ENCODE assay signal across 18 cellular contexts in the genomic region with DNA sequence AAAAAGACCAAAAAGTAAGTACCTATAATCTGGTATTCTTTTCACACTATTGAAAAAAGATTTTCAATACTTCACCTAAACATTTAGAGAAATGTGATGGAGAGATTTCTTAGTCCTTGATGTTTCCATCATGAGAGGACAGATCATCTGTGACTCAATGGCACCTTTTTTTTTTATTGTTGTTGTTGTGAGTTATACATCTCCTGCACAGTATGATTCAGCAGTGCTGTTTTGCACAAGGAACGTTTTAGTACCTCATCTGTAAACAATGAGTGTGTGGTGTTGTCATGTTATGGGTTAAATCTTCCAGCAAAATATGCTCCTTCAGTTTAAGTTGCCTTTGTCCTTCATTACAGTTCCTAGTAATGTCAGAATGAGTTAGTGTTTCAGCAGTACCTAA. TPM values are rescaled to one million over a fixed set of nuclear protein-coding genes. Genes with fewer than 3 reads are reported as not detected.
DNase-seq lines count a peak whose midpoint lies in the region; ATAC-seq, FAIRE-seq and TF ChIP-seq lines count a peak whose summit lies in the region.
"Had no signal": no experiment of that assay in that cellular context is flagged by ENCODE, and none has a peak within 500 bp of the region (broad histone marks: within the 10 kb centered on the region; RNA-seq: fewer than 3 reads in every experiment).

No MANE protein-coding gene starts in this region.

- H3K79me2 ChIP-seq in Karpas-422 (ENCODE audit: low read length) (peaks cover 56% of the 10 kb centered on the region), K562 (ENCODE audit: control insufficient read depth, insufficient read depth, low read length) (peaks cover 54% of the 10 kb centered on the region)

- no peaks in the 10 kb centered on the region for H3K9me1 ChIP-seq in K562 (ENCODE audit: control insufficient read depth, insufficient read depth, low read length)

- peak overlapping the region; percentile 27; the same call in 1 of the 2 replicates for H3K27ac ChIP-seq in Karpas-422 (ENCODE audit: low read length)
- H3K27ac ChIP-seq in K562 (ENCODE audit: extremely low read depth, low read depth, low read length): no peak overlapping the region
- H3K27ac ChIP-seq in mesenchymal stem cell (ENCODE audit: low read length, poor library complexity, severe bottlenecking): no peak overlapping the region
- H3K27ac ChIP-seq: left lung, testis, WERI-Rb-1 had no signal

- no peak for TF ChIP-seq EP300 in K562 (IDR thresholded peaks at IDR 0.05; ENCODE audit: low read length)

- no peak overlapping the region for H2BK15ac ChIP-seq in mesenchymal stem cell (ENCODE audit: low read depth, poor library complexity, severe bottlenecking)

- TF ChIP-seq CTCF in K562 (IDR thresholded peaks at IDR 0.05 in 2 of 3, conservative IDR thresholded peaks at IDR 0.05 in 1 of 3; ENCODE audit: insufficient read depth in 2 of 3, low read depth in 1 of 3, low read length in 3 of 3): no peak

- no peak for ATAC-seq in K562
- ATAC-seq: activated CD8-positive, alpha-beta T cell treated with anti-CD3 and anti-CD28 coated beads for 36 hours; esophagus mucosa; GM23338; left lung had no signal

- no peak overlapping the region for H3K14ac ChIP-seq in mesenchymal stem cell (ENCODE audit: low read length in 2 of 2)

- CTCF ChIA-PET in K562 (lab: Yijun Ruan, JAX; ENCODE audit: low intra/inter-chr PET ratio): no interaction called here

- H2BK12ac ChIP-seq in mesenchymal stem cell (ENCODE audit: low read length in 2 of 2): no peak overlapping the region

- BruUV-seq in K562 (replicated peaks; lab: Mats Ljungman, UMichigan): no TSS peak

- H3K4ac ChIP-seq in mesenchymal stem cell (ENCODE audit: low read depth in 1 of 2, low read length in 2 of 2): no peak overlapping the region

- H3K9ac ChIP-seq in Karpas-422 (ENCODE audit: low read length) (0 out of 2 replicates have a peak overlapping the region, but pooled peaks have one; percentile 7), K562 (ENCODE audit: insufficient read depth in 1 of 2, low read depth in 2 of 2, low read length in 2 of 2) (0 out of 4 replicates have a peak overlapping the region, but pooled peaks of 1 of the 2 experiments have one; percentile 4), mesenchymal stem cell (ENCODE audit: low read length) (peak overlapping the region; percentile 31)

- H3K4me3 ChIP-seq in Karpas-422 (ENCODE audit: low read length) (peak overlapping the region; percentile 81; the same call in 1 of the 2 replicates), K562 (no peak overlapping the region), mesenchymal stem cell (ENCODE audit: insufficient read depth in 1 of 2, low read depth in 1 of 2, low read length in 2 of 2) (no peak overlapping the region)
- H3K4me3 ChIP-seq: GM23338, left lung, testis had no signal

- H4K91ac ChIP-seq in mesenchymal stem cell (ENCODE audit: low read length): no peak overlapping the region

- intact Hi-C loops in K562 (cut with micrococcal nuclease): loop anchor here (5.0 kb wide), 1 partner anchor 66 kb away; no protein-coding TSS in a partner anchor

- peaks cover 4% of the 10 kb centered on the region; the same call in 1 of the 2 replicates for H3K36me3 ChIP-seq in Karpas-422 (ENCODE audit: insufficient read depth, low read length)
- peaks cover 14% of the 10 kb centered on the region for H3K36me3 ChIP-seq in K562 (ENCODE audit: control insufficient read depth, insufficient read depth, low read length)
- peaks cover 0 to 8% of the 10 kb centered on the region in 2 experiments for H3K36me3 ChIP-seq in mesenchymal stem cell (ENCODE audit: control insufficient read depth in 1 of 2, insufficient read depth in 2 of 2, low read depth in 1 of 2, low read length in 2 of 2)
- H3K36me3 ChIP-seq: left lung had no signal

- POLR2A ChIA-PET in K562 (lab: Yijun Ruan, JAX): interaction anchor here (1.7 kb wide), 1 partner anchor 8 kb away, joined by 7 read pairs; no protein-coding TSS in a partner anchor

- WGBS in K562 (ENCODE audit: insufficient coverage, low coverage, missing lambda C conversion rate): 3% methylated on average over 1 of the region's 1 CpG
- WGBS in mesenchymal stem cell: 0% methylated on average over 1 of the region's 1 CpG

- H2AFZ ChIP-seq in Karpas-422 (ENCODE audit: low read length): no peak overlapping the region
- peak overlapping the region; percentile 21; the same call in 1 of the 2 replicates for H2AFZ ChIP-seq in K562 (ENCODE audit: low read depth, low read length)
- H2AFZ ChIP-seq in mesenchymal stem cell (ENCODE audit: low read depth, low read length): no peak overlapping the region
- H2AFZ ChIP-seq: GM23338 had no signal

- peaks cover 3% of the 10 kb centered on the region for H3K79me1 ChIP-seq in mesenchymal stem cell (replicated peaks; ENCODE audit: low read length, poor library complexity, severe bottlenecking)

- no peak overlapping the region for H2BK120ac ChIP-seq in mesenchymal stem cell (ENCODE audit: low read depth, low read length)

- in situ Hi-C loops in K562 (cut with MboI): no loop called here

- no peak for TF ChIP-seq POLR2A in K562 (conservative IDR thresholded peaks at IDR 0.05)

- H4K20me1 ChIP-seq in Karpas-422 (ENCODE audit: insufficient read depth, low read depth, low read length) (no peaks in the 10 kb centered on the region), K562 (replicated peaks; ENCODE audit: control insufficient read depth, insufficient read depth, low read length) (no peaks in the 10 kb centered on the region)

- no peak overlapping the region for H2BK5ac ChIP-seq in mesenchymal stem cell (ENCODE audit: low read depth, low read length, poor library complexity, severe bottlenecking)

- DNase-seq in EH (ENCODE audit: low read depth) (peak; percentile 24), Karpas-422 (peak; percentile 6), K562 (ENCODE audit: extremely low read depth in 1 of 4, low spot score in 3 of 4) (no peak), mesenchymal stem cell (peak; percentile 66), COLO668 (lab: John Stamatoyannopoulos, UW; ENCODE audit: unreplicated experiment) (no peak), amygdala (lab: John Stamatoyannopoulos, UW) (no peak), NCI-H1417 treated with DMSO at 0.1 percent for 48 hours (lab: John Stamatoyannopoulos, UW) (no peak)
- DNase-seq: activated CD8-positive, alpha-beta T cell treated with anti-CD3 and anti-CD28 coated beads for 36 hours; activated T-cell treated with anti-CD3 and anti-CD28 coated beads, Interleukin-2, amount 50 U/mL, for 48 hours; Caco-2; left lung; NCI-H1417; SHP77 treated with DMSO at 0.1 percent for 48 hours; stimulated activated CD4-positive, alpha-beta T cell treated with anti-CD3 and anti-CD28 coated beads, Interleukin-15, amount 100 ng/mL, for 24 hours; testis; WERI-Rb-1 had no signal

- H3K9me2 ChIP-seq in Karpas-422 (replicated peaks; ENCODE audit: insufficient read depth, low read length): no peaks in the 10 kb centered on the region

- no peak for FAIRE-seq in K562 (lab: Jason Lieb, UNC)

- H3K4me2 ChIP-seq in Karpas-422 (ENCODE audit: low read depth, low read length, poor library complexity, severe bottlenecking) (peak overlapping the region; percentile 85), K562 (ENCODE audit: insufficient read depth, low read length) (no peak overlapping the region; the same call in 1 of the 2 replicates), mesenchymal stem cell (ENCODE audit: low read length, poor library complexity, severe bottlenecking) (no peak overlapping the region)
- H3K4me2 ChIP-seq: GM23338 had no signal

- H3K4me1 ChIP-seq in Karpas-422 (ENCODE audit: low read length): peaks cover 44% of the 10 kb centered on the region
- H3K4me1 ChIP-seq in K562 (replicated peaks in 1 of 2; ENCODE audit: control insufficient read depth in 2 of 2, insufficient read depth in 2 of 2, low read length in 2 of 2): peaks cover 3 to 24% of the 10 kb centered on the region in 2 experiments; a peak in 3 of 5 replicates
- peaks cover 1% of the 10 kb centered on the region for H3K4me1 ChIP-seq in mesenchymal stem cell (ENCODE audit: control insufficient read depth, insufficient read depth, low read depth, low read length)
- H3K4me1 ChIP-seq: Caco-2, testis had no signal

- no peaks in the 10 kb centered on the region for H3K27me3 ChIP-seq in Karpas-422 (ENCODE audit: low read length)
- no peaks in the 10 kb centered on the region for H3K27me3 ChIP-seq in K562 (ENCODE audit: control insufficient read depth in 2 of 2, insufficient read depth in 2 of 2, low read length in 2 of 2)
- no peaks in the 10 kb centered on the region for H3K27me3 ChIP-seq in mesenchymal stem cell (ENCODE audit: control insufficient read depth in 1 of 2, insufficient read depth in 1 of 2, low read length in 2 of 2)
- H3K27me3 ChIP-seq: left lung, testis had no signal

- H3K23ac ChIP-seq in mesenchymal stem cell (ENCODE audit: low read length in 2 of 2): no peak overlapping the region

- H2AK5ac ChIP-seq in mesenchymal stem cell (ENCODE audit: low read length, severe bottlenecking): no peak overlapping the region

- H3K18ac ChIP-seq in mesenchymal stem cell (ENCODE audit: low read depth in 1 of 2, low read length in 2 of 2): no peak overlapping the region

- H3K9me3 ChIP-seq in Karpas-422 (ENCODE audit: low read length): no peaks in the 10 kb centered on the region
- H3K9me3 ChIP-seq in K562 (replicated peaks; ENCODE audit: control insufficient read depth, insufficient read depth, low read depth, low read length): no peaks in the 10 kb centered on the region
- no peaks in the 10 kb centered on the region for H3K9me3 ChIP-seq in mesenchymal stem cell (ENCODE audit: control insufficient read depth, low read length)
- H3K9me3 ChIP-seq: Caco-2, left lung, testis had no signal

- no peak for TF ChIP-seq RAD21 in K562 (CRISPR knock-in tag; conservative IDR thresholded peaks at IDR 0.05 in 1 of 2, IDR thresholded peaks at IDR 0.05 in 1 of 2)

- no peak overlapping the region for H4K8ac ChIP-seq in mesenchymal stem cell (ENCODE audit: low read length)

RNA-seq across cellular contexts. Expression of gene KIAA1328, which starts 2.2 kb away (rescaled TPM):
- 14.0 and 15.5 TPM in 2 replicates for total RNA-seq in Karpas-422 (2014; rRNA removed; shearing (Covaris generic); ENCODE audit: low replicate concordance)
- 18.1 and 63.0 TPM in 2 replicates for total RNA-seq in K562 (2011; cell fraction: chromatin; rRNA removed; ENCODE audit: low replicate concordance)
- 10.5 and 17.4 TPM in 2 replicates for total RNA-seq in K562 (2011; cell fraction: nucleolus; rRNA removed)
- 28.2 and 36.1 TPM in 2 replicates for total RNA-seq in K562 (2011; cell fraction: nucleoplasm; rRNA removed)
- total RNA-seq in K562 (2014; rRNA removed) (6.2 and 8.0 TPM in 2 replicates), K562 (2014; rRNA removed; fragmentation: Illumina TruSeq; extraction: Trizol) (8.6 and 10.1 TPM in 2 replicates), K562 (2015; rRNA removed; fragmentation: Illumina TruSeq; extraction: Trizol) (8.3 and 9.5 TPM in 2 replicates), K562 (2021) (6.0 and 7.8 TPM in 2 replicates)
- polyA plus RNA-seq in K562 (2011; rRNA removed) (8.2 and 9.8 TPM in 2 replicates), K562 (2014; fragmentation: Illumina TruSeq; extraction: Trizol) (5.9 and 7.4 TPM in 2 replicates), K562 (2014; fragmentation: Nextera tagmentation; extraction: Ambion mirVana) (1 to 10 TPM; 4.8 to 5.1 TPM), K562 (2014; rRNA removed) (4.0 and 6.9 TPM in 2 replicates)
- 1.9 and 4.9 TPM in 2 replicates for polyA plus RNA-seq in K562 (2011; cell fraction: cytosol; rRNA removed)
- 14.4 and 20.9 TPM in 2 replicates for polyA plus RNA-seq in K562 (2011; cell fraction: nucleus; rRNA removed)
- polyA plus RNA-seq in K562 (2012): 3.7 and 3.9 TPM in 2 replicates
- polyA minus RNA-seq in K562 (2011; rRNA and poly(A)+ RNA removed): 14.2 and 24.1 TPM in 2 replicates
- 3.5 and 4.0 TPM in 2 replicates for polyA minus RNA-seq in K562 (2011; cell fraction: cytosol; rRNA and poly(A)+ RNA removed)
- polyA minus RNA-seq in K562 (2011; cell fraction: nucleus; rRNA and poly(A)+ RNA removed): 13.6 and 29.0 TPM in 2 replicates
- polyA plus RNA-seq in mesenchymal stem cell (2013, experiment 1 of 2): 2.7 TPM
- polyA plus RNA-seq in mesenchymal stem cell (2013, experiment 2 of 2): 2.7 TPM

RNA-seq across cellular contexts. Expression of gene TPGS2, which starts 2.3 kb away (rescaled TPM):
- 116 and 160 TPM in 2 replicates for total RNA-seq in Karpas-422 (2014; rRNA removed; shearing (Covaris generic); ENCODE audit: low replicate concordance)
- 109 and 142 TPM in 2 replicates for total RNA-seq in K562 (2011; cell fraction: chromatin; rRNA removed; ENCODE audit: low replicate concordance)
- 95.9 and 115 TPM in 2 replicates for total RNA-seq in K562 (2011; cell fraction: nucleolus; rRNA removed)
- 155 and 218 TPM in 2 replicates for total RNA-seq in K562 (2011; cell fraction: nucleoplasm; rRNA removed)
- total RNA-seq in K562 (2014; rRNA removed) (108 and 111 TPM in 2 replicates), K562 (2014; rRNA removed; fragmentation: Illumina TruSeq; extraction: Trizol) (116 and 125 TPM in 2 replicates), K562 (2015; rRNA removed; fragmentation: Illumina TruSeq; extraction: Trizol) (132 and 136 TPM in 2 replicates), K562 (2021) (148 and 152 TPM in 2 replicates)
- polyA plus RNA-seq in K562 (2011; rRNA removed) (449 and 498 TPM in 2 replicates), K562 (2014; fragmentation: Illumina TruSeq; extraction: Trizol) (229 and 274 TPM in 2 replicates), K562 (2014; fragmentation: Nextera tagmentation; extraction: Ambion mirVana) (100 to 1,000 TPM in 1 of 2 experiments, 10 to 100 TPM in 1; 94.2 to 113 TPM), K562 (2014; rRNA removed) (134 and 182 TPM in 2 replicates)
- 444 and 495 TPM in 2 replicates for polyA plus RNA-seq in K562 (2011; cell fraction: cytosol; rRNA removed)
- polyA plus RNA-seq in K562 (2011; cell fraction: nucleus; rRNA removed): 172 and 219 TPM in 2 replicates
- polyA plus RNA-seq in K562 (2012): 186 and 203 TPM in 2 replicates
- polyA minus RNA-seq in K562 (2011; rRNA and poly(A)+ RNA removed): 348 and 372 TPM in 2 replicates
- polyA minus RNA-seq in K562 (2011; cell fraction: cytosol; rRNA and poly(A)+ RNA removed): 140 and 165 TPM in 2 replicates
- polyA minus RNA-seq in K562 (2011; cell fraction: nucleus; rRNA and poly(A)+ RNA removed): 76.6 and 137 TPM in 2 replicates
- polyA plus RNA-seq in mesenchymal stem cell (2013, experiment 1 of 2): 137 TPM
- 138 TPM for polyA plus RNA-seq in mesenchymal stem cell (2013, experiment 2 of 2)

Comparison
In these comparisons a context has a peak if more than half of its experiments do, and no peak if none do; other contexts are left out.
1. DNase-seq: peak in EH (single experiment), Karpas-422 (single experiment) and mesenchymal stem cell (single experiment); none in K562 (0 of 4), COLO668 (single experiment), amygdala (0 of 56) and NCI-H1417 treated with DMSO at 0.1 percent for 48 hours (single experiment).